In the genomic region with DNA sequence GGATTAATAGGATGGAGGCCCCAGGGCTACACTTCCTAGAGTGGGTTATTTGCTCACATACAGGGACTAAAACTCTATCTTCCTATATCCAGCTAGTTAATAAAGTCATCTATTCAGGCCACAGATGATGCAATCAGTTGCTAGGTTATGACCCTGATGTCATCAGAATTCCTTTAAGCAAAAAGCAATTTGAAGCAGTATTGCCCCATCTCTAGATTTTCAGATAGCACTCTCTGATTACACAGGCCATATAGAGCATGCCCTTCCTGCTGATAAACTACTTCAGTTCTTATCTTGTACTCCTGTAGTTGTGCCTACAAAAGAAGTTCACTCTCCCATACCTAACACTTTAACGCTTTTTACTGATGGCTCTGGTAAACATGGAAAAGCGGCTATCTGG, we compare ENCODE assay signal across 1 cellular context.
TF ChIP-seq lines count a peak whose summit lies in the region.

No MANE protein-coding gene starts in this region.

TF ChIP-seq in HepG2, 621 proteins besides CTCF, POLR2A, EP300 and RAD21 (continued from another document and continues in another):
- TF ChIP-seq, protein P1, sequence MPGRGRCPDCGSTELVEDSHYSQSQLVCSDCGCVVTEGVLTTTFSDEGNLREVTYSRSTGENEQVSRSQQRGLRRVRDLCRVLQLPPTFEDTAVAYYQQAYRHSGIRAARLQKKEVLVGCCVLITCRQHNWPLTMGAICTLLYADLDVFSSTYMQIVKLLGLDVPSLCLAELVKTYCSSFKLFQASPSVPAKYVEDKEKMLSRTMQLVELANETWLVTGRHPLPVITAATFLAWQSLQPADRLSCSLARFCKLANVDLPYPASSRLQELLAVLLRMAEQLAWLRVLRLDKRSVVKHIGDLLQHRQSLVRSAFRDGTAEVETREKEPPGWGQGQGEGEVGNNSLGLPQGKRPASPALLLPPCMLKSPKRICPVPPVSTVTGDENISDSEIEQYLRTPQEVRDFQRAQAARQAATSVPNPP (CRISPR knock-in tag; IDR thresholded peaks at IDR 0.05): no peak
- TF ChIP-seq MAFF (IDR thresholded peaks at IDR 0.05; ENCODE audit: low read depth, low read length) (no peak), ATF1 (CRISPR knock-in tag; IDR thresholded peaks at IDR 0.05) (no peak), ZSCAN30 (CRISPR knock-in tag; IDR thresholded peaks at IDR 0.05) (no peak), FOSL2 (CRISPR knock-in tag; IDR thresholded peaks at IDR 0.05) (0 out of 2 replicates have a peak, but pooled peaks have one; percentile 32), KDM4B (CRISPR knock-in tag; IDR thresholded peaks at IDR 0.05) (no peak), ZNF777 (CRISPR knock-in tag; IDR thresholded peaks at IDR 0.05) (no peak), PHB2 (IDR thresholded peaks at IDR 0.05; ENCODE audit: partially characterized antibody) (no peak), ZNF207 (IDR thresholded peaks at IDR 0.05; ENCODE audit: borderline replicate concordance) (no peak), SALL2 (CRISPR knock-in tag; IDR thresholded peaks at IDR 0.05) (no peak), ZFP36L1 (CRISPR knock-in tag; IDR thresholded peaks at IDR 0.05) (no peak), MYC (CRISPR knock-in tag; IDR thresholded peaks at IDR 0.05; ENCODE audit: borderline replicate concordance) (no peak), ZSCAN9 (CRISPR knock-in tag; IDR thresholded peaks at IDR 0.05; ENCODE audit: borderline replicate concordance) (no peak), AKAP8 (CRISPR knock-in tag; IDR thresholded peaks at IDR 0.05) (no peak), SMARCE1 (IDR thresholded peaks at IDR 0.05; ENCODE audit: borderline replicate concordance) (no peak), TRIM24 (CRISPR knock-in tag; IDR thresholded peaks at IDR 0.05) (no peak), IRX3 (CRISPR knock-in tag; IDR thresholded peaks at IDR 0.05; ENCODE audit: borderline replicate concordance, low read depth) (no peak), NFYC (CRISPR knock-in tag; IDR thresholded peaks at IDR 0.05) (no peak), BCL6 (CRISPR knock-in tag; IDR thresholded peaks at IDR 0.05) (peak; percentile 33; the same call in 1 of the 2 replicates), SOX5 (CRISPR knock-in tag; IDR thresholded peaks at IDR 0.05; ENCODE audit: borderline replicate concordance) (peak; percentile 28; the same call in 1 of the 2 replicates), SUZ12 (IDR thresholded peaks at IDR 0.05; ENCODE audit: low read depth, low read length) (no peak), EED (CRISPR knock-in tag; IDR thresholded peaks at IDR 0.05) (no peak), PRPF4 (IDR thresholded peaks at IDR 0.05; ENCODE audit: low read depth, low read length, poor library complexity, severe bottlenecking) (no peak), SOX13 (IDR thresholded peaks at IDR 0.05) (no peak), SOX13 (CRISPR knock-in tag; conservative IDR thresholded peaks at IDR 0.05 in 1 of 2, IDR thresholded peaks at IDR 0.05 in 1 of 2) (peak in 1 of 2 experiments; percentile 63; a peak in 1 of 4 replicates), SIX4 (CRISPR knock-in tag; IDR thresholded peaks at IDR 0.05) (no peak), POGZ (CRISPR knock-in tag; IDR thresholded peaks at IDR 0.05) (no peak), SP140L (CRISPR knock-in tag; IDR thresholded peaks at IDR 0.05; ENCODE audit: borderline replicate concordance) (no peak), ZNF296 (CRISPR knock-in tag; conservative IDR thresholded peaks at IDR 0.05) (no peak), ZC3H4 (CRISPR knock-in tag; IDR thresholded peaks at IDR 0.05; ENCODE audit: borderline replicate concordance) (no peak), RXRB (CRISPR knock-in tag; IDR thresholded peaks at IDR 0.05; ENCODE audit: borderline replicate concordance) (0 out of 2 replicates have a peak, but pooled peaks have one; percentile 23), PAWR (CRISPR knock-in tag; IDR thresholded peaks at IDR 0.05; ENCODE audit: borderline replicate concordance) (no peak), ZNF335 (CRISPR knock-in tag; IDR thresholded peaks at IDR 0.05) (no peak), ZNF564 (CRISPR knock-in tag; IDR thresholded peaks at IDR 0.05) (no peak), JUNB (CRISPR knock-in tag; IDR thresholded peaks at IDR 0.05; ENCODE audit: borderline replicate concordance) (no peak), KLF12 (CRISPR knock-in tag; IDR thresholded peaks at IDR 0.05; ENCODE audit: borderline replicate concordance) (no peak), ZMYM3 (CRISPR knock-in tag; IDR thresholded peaks at IDR 0.05) (no peak), GATA4 (IDR thresholded peaks at IDR 0.05; ENCODE audit: borderline replicate concordance, low read depth) (peak; percentile 62; the same call in 1 of the 2 replicates), MXI1 (IDR thresholded peaks at IDR 0.05; ENCODE audit: borderline replicate concordance, low read depth, low read length) (no peak), ZFP90 (CRISPR knock-in tag; IDR thresholded peaks at IDR 0.05; ENCODE audit: borderline replicate concordance) (no peak)
- TF ChIP-seq, protein P2, sequence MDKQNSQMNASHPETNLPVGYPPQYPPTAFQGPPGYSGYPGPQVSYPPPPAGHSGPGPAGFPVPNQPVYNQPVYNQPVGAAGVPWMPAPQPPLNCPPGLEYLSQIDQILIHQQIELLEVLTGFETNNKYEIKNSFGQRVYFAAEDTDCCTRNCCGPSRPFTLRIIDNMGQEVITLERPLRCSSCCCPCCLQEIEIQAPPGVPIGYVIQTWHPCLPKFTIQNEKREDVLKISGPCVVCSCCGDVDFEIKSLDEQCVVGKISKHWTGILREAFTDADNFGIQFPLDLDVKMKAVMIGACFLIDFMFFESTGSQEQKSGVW (CRISPR knock-in tag; IDR thresholded peaks at IDR 0.05; ENCODE audit: borderline replicate concordance): no peak
- TF ChIP-seq, protein P3, sequence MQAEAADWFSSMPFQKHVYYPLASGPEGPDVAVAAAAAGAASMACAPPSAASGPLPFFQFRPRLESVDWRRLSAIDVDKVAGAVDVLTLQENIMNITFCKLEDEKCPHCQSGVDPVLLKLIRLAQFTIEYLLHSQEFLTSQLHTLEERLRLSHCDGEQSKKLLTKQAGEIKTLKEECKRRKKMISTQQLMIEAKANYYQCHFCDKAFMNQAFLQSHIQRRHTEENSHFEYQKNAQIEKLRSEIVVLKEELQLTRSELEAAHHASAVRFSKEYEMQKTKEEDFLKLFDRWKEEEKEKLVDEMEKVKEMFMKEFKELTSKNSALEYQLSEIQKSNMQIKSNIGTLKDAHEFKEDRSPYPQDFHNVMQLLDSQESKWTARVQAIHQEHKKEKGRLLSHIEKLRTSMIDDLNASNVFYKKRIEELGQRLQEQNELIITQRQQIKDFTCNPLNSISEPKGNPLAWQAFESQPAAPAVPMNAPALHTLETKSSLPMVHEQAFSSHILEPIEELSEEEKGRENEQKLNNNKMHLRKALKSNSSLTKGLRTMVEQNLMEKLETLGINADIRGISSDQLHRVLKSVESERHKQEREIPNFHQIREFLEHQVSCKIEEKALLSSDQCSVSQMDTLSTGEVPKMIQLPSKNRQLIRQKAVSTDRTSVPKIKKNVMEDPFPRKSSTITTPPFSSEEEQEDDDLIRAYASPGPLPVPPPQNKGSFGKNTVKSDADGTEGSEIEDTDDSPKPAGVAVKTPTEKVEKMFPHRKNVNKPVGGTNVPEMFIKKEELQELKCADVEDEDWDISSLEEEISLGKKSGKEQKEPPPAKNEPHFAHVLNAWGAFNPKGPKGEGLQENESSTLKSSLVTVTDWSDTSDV (CRISPR knock-in tag; IDR thresholded peaks at IDR 0.05): no peak
- TF ChIP-seq, protein P4, sequence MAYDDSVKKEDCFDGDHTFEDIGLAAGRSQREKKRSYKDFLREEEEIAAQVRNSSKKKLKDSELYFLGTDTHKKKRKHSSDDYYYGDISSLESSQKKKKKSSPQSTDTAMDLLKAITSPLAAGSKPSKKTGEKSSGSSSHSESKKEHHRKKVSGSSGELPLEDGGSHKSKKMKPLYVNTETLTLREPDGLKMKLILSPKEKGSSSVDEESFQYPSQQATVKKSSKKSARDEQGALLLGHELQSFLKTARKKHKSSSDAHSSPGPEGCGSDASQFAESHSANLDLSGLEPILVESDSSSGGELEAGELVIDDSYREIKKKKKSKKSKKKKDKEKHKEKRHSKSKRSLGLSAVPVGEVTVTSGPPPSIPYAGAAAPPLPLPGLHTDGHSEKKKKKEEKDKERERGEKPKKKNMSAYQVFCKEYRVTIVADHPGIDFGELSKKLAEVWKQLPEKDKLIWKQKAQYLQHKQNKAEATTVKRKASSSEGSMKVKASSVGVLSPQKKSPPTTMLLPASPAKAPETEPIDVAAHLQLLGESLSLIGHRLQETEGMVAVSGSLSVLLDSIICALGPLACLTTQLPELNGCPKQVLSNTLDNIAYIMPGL (CRISPR knock-in tag; IDR thresholded peaks at IDR 0.05; ENCODE audit: borderline replicate concordance in 1 of 2, low read depth in 1 of 2): no peak
- TF ChIP-seq, protein P5, sequence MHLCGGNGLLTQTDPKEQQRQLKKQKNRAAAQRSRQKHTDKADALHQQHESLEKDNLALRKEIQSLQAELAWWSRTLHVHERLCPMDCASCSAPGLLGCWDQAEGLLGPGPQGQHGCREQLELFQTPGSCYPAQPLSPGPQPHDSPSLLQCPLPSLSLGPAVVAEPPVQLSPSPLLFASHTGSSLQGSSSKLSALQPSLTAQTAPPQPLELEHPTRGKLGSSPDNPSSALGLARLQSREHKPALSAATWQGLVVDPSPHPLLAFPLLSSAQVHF (CRISPR knock-in tag; IDR thresholded peaks at IDR 0.05): no peak
- TF ChIP-seq, protein P6, sequence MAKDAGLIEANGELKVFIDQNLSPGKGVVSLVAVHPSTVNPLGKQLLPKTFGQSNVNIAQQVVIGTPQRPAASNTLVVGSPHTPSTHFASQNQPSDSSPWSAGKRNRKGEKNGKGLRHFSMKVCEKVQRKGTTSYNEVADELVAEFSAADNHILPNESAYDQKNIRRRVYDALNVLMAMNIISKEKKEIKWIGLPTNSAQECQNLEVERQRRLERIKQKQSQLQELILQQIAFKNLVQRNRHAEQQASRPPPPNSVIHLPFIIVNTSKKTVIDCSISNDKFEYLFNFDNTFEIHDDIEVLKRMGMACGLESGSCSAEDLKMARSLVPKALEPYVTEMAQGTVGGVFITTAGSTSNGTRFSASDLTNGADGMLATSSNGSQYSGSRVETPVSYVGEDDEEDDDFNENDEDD (CRISPR knock-in tag; IDR thresholded peaks at IDR 0.05; ENCODE audit: borderline replicate concordance): no peak
- TF ChIP-seq, protein P7, sequence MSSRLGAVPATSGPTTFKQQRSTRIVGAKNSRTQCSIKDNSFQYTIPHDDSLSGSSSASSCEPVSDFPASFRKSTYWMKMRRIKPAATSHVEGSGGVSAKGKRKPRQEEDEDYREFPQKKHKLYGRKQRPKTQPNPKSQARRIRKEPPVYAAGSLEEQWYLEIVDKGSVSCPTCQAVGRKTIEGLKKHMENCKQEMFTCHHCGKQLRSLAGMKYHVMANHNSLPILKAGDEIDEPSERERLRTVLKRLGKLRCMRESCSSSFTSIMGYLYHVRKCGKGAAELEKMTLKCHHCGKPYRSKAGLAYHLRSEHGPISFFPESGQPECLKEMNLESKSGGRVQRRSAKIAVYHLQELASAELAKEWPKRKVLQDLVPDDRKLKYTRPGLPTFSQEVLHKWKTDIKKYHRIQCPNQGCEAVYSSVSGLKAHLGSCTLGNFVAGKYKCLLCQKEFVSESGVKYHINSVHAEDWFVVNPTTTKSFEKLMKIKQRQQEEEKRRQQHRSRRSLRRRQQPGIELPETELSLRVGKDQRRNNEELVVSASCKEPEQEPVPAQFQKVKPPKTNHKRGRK (CRISPR knock-in tag; IDR thresholded peaks at IDR 0.05): no peak
- TF ChIP-seq, protein P8, sequence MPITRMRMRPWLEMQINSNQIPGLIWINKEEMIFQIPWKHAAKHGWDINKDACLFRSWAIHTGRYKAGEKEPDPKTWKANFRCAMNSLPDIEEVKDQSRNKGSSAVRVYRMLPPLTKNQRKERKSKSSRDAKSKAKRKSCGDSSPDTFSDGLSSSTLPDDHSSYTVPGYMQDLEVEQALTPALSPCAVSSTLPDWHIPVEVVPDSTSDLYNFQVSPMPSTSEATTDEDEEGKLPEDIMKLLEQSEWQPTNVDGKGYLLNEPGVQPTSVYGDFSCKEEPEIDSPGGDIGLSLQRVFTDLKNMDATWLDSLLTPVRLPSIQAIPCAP (CRISPR knock-in tag; IDR thresholded peaks at IDR 0.05; ENCODE audit: low read depth): no peak
- TF ChIP-seq, protein P9, sequence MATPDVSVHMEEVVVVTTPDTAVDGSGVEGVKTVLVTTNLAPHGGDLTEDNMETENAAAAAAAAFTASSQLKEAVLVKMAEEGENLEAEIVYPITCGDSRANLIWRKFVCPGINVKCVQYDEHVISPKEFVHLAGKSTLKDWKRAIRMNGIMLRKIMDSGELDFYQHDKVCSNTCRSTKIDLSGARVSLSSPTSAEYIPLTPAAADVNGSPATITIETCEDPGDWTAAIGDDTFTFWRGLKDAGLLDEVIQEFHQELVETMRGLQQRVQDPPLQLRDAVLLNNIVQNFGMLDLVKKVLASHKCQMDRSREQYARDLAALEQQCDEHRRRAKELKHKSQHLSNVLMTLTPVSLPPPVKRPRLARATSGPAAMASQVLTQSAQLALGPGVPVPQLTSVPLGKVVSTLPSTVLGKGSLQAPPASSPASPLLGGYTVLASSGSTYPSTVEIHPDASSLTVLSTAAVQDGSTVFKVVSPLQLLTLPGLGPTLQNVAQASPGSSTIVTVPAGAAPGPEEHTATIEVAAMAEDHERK (CRISPR knock-in tag; IDR thresholded peaks at IDR 0.05; ENCODE audit: low read depth): no peak
